ENCODE assay signal across 25 cellular contexts in genomic region chr1:225111000-225111399, GRCh38.
"Had no signal": no experiment of that assay in that cellular context is flagged by ENCODE, and none has a peak within 500 bp of the region (broad histone marks: within the 10 kb centered on the region; RNA-seq: fewer than 3 reads in every experiment).

No MANE protein-coding gene starts in this region.

- H3K9ac ChIP-seq: neural progenitor cell, parathyroid adenoma had no signal

- H3K4me2 ChIP-seq: neural progenitor cell had no signal

- H3K27me3 ChIP-seq: neural progenitor cell, ovary, sigmoid colon, stomach, testis, tibial nerve, upper lobe of left lung, vagina had no signal

- H3K9me3 ChIP-seq: ovary, psoas muscle, sigmoid colon, stomach, testis, tibial nerve, upper lobe of left lung, vagina had no signal

- ATAC-seq: naive thymus-derived CD4-positive, alpha-beta T cell; natural killer cell; psoas muscle; right cardiac atrium; stimulated activated effector memory CD8-positive, alpha-beta T cell treated with anti-CD3 and anti-CD28 coated beads, Interleukin-12 subunit alpha, Interleukin-12 subunit beta, amount 100 ng/mL, for 72 hours; stimulated activated naive B cell treated with anti-CD40 and anti-IgM and Interleukin-4, amounts not matched to agents 10 μg/mL and 1 μg/mL and 100 μg/mL, for 72 hours had no signal

- H3K27ac ChIP-seq: neural progenitor cell, ovary, parathyroid adenoma, psoas muscle, sigmoid colon, stomach, testis, tibial nerve, upper lobe of left lung, vagina had no signal

- H3K4me3 ChIP-seq: neural progenitor cell, ovary, psoas muscle, sigmoid colon, stomach, testis, tibial nerve, upper lobe of left lung, vagina had no signal

- H3K79me2 ChIP-seq: parathyroid adenoma had no signal

- DNase-seq: naive thymus-derived CD4-positive, alpha-beta T cell; natural killer cell; occipital lobe; ovary; posterior cingulate gyrus; psoas muscle; right cardiac atrium; sigmoid colon; small intestine; stimulated activated CD4-positive, alpha-beta T cell treated with anti-CD3 and anti-CD28 coated beads, Interleukin-15, amount 100 ng/mL, for 24 hours; stimulated activated CD4-positive, alpha-beta T cell treated with anti-CD3 and anti-CD28 coated beads, Interleukin-2, amount 100 ng/mL, for 24 hours; stimulated activated CD4-positive, alpha-beta T cell treated with anti-CD3 and anti-CD28 coated beads, Interleukin-2, amount 100 ng/mL, for 48 hours; stimulated activated CD4-positive, alpha-beta T cell treated with anti-CD3 and anti-CD28 coated beads, Interleukin-4, amount 100 ng/mL, for 24 hours; stimulated activated naive B cell treated with anti-CD40 and anti-IgM and Interleukin-4, amounts not matched to agents 10 μg/mL and 1 μg/mL and 100 μg/mL, for 72 hours; stimulated activated naive CD4-positive, alpha-beta T cell treated with Interleukin-2 at 50 U/mL for 16 hours; stomach; testis; trophoblast cell; upper lobe of left lung had no signal

- FAIRE-seq: small intestine, urothelium cell line had no signal

- H2AFZ ChIP-seq: neural progenitor cell, parathyroid adenoma had no signal

- H3K4me1 ChIP-seq: neural progenitor cell, parathyroid adenoma, psoas muscle, sigmoid colon, stomach, testis, tibial nerve, upper lobe of left lung, vagina had no signal

- H3K36me3 ChIP-seq: neural progenitor cell, ovary, sigmoid colon, stomach, tibial nerve, upper lobe of left lung, vagina had no signal
